ENCODE assay signal across 35 cellular contexts in genomic region chr14:25464078-25464477, GRCh38.
"Had no signal": no experiment of that assay in that cellular context is flagged by ENCODE, and none has a peak within 500 bp of the region (broad histone marks: within the 10 kb centered on the region; RNA-seq: fewer than 3 reads in every experiment).

No MANE protein-coding gene starts in this region.

- H3K4me3 ChIP-seq: PC-9 had no signal

- ATAC-seq: activated naive CD8-positive, alpha-beta T cell treated with anti-CD3 and anti-CD28 coated beads, Interleukin-2, amount 50 U/mL, for 24 hours; Right ventricle myocardium inferior had no signal

- DNase-seq: activated B cell treated with CpG ODN at 0.5 μM for 24 hours; activated CD4-positive, alpha-beta memory T cell treated with anti-CD3 and anti-CD28 coated beads for 36 hours; activated CD4-positive, alpha-beta T cell treated with anti-CD3 and anti-CD28 coated beads for 4 hours; activated CD4-positive, alpha-beta T cell treated with anti-CD3 and anti-CD28 coated beads, Interleukin-2, amount 50 U/mL, for 1 hour; activated CD4-positive, CD25-positive, alpha-beta regulatory T cell treated with anti-CD3 and anti-CD28 coated beads, Interleukin-2, amount 50 U/mL, for 72 hours; activated CD8-positive, alpha-beta memory T cell treated with anti-CD3 and anti-CD28 coated beads, Interleukin-2, amount 50 U/mL, for 4 hours; activated effector memory CD4-positive, alpha-beta T cell treated with Interleukin-2 at 50 U/mL for 16 hours; activated naive CD4-positive, alpha-beta T cell treated with anti-CD3 and anti-CD28 coated beads, Interleukin-2, amount 10 ng/mL, durations not matched to agents 7 days and 5 days; activated naive CD8-positive, alpha-beta T cell treated with anti-CD3 and anti-CD28 coated beads, Interleukin-2, amount 50 U/mL, for 24 hours; activated T-cell treated with anti-CD3 and anti-CD28 coated beads for 4 hours; activated T-cell treated with anti-CD3 and anti-CD28 coated beads, Interleukin-2, amount 50 U/mL, for 48 hours; anterior cingulate cortex; caudate nucleus; cerebellar nuclear complex; MM.1S; MV-4-11; NCI-H1092; NCI-H1436 treated with DMSO at 0.1 percent for 48 hours; NCI-H1694 treated with DMSO at 0.1 percent for 48 hours; NCI-H2029; NCI-H2171 treated with DMSO at 0.1 percent for 48 hours; NCI-H2227 treated with DMSO at 0.1 percent for 48 hours; NCI-H446; NCI-H510A treated with DMSO at 0.1 percent for 48 hours; NCI-H82; NK-92 treated with Interleukin-12 subunit alpha and Interleukin-12 subunit beta, amount 100 ng/mL, for 24 hours; PC-9; SIG-M5; SW 1271; T-helper 1 cell; T-helper 2 cell; T-helper 9 cell had no signal

- H3K27ac ChIP-seq: PC-9, RWPE1, VCaP had no signal
